In the genomic region with DNA sequence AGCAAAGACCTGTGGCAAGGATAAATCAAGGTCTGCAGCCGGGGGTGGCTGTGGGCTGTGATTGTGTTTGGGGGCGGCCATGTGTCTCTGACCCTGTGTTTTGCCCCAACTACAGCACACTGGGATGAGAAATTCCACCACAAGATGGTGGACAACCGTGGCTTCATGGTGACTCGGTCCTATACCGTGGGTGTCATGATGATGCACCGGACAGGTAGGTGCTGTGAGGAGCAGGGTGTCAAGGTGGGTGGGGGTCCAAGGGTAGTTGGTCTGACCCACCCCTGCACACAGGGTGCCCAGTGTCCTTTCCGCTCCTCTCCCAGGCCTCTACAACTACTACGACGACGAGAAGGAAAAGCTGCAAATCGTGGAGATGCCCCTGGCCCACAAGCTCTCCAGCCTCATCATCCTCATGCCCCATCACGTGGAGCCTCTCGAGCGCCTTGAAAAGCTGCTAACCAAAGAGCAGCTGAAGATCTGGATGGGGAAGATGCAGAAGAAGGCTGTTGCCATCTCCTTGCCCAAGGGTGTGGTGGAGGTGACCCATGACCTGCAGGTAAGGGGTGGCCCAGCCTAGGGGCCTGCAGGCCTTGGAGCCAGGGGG, we compare ENCODE assay signal across 27 cellular contexts.
"Had no signal": no experiment of that assay in that cellular context is flagged by ENCODE, and none has a peak within 500 bp of the region (broad histone marks: within the 10 kb centered on the region; RNA-seq: fewer than 3 reads in every experiment).

No MANE protein-coding gene starts in this region.

- H3K27me3 ChIP-seq: body of pancreas, cardiac muscle cell, upper lobe of left lung had no signal

- H3K27ac Mint-ChIP-seq: activated CD4-positive, alpha-beta T cell treated with anti-CD3 and anti-CD28 coated beads, Interleukin-2, amount 10 ng/mL, durations not matched to agents 24 days and 14 days; activated CD8-positive, alpha-beta T cell treated with anti-CD3 and anti-CD28 coated beads, Interleukin-2, amount 10 ng/mL, durations not matched to agents 7 days and 5 days; activated naive CD8-positive, alpha-beta T cell treated with anti-CD3 and anti-CD28 coated beads, Interleukin-2, amount 10 ng/mL, durations not matched to agents 7 days and 5 days; dendritic cell treated with granulocyte-macrophage colony-stimulating factor and Interleukin-4, amounts not matched to agents 40 ng/mL and 50 ng/mL, for 4 days; memory B cell; nephron progenitor cell had no signal

- H3K9me3 Mint-ChIP-seq: activated CD4-positive, alpha-beta T cell treated with anti-CD3 and anti-CD28 coated beads, Interleukin-2, amount 10 ng/mL, durations not matched to agents 24 days and 14 days; activated naive CD8-positive, alpha-beta T cell treated with anti-CD3 and anti-CD28 coated beads, Interleukin-2, amount 10 ng/mL, durations not matched to agents 7 days and 5 days; dendritic cell treated with granulocyte-macrophage colony-stimulating factor and Interleukin-4, amounts not matched to agents 40 ng/mL and 50 ng/mL, for 4 days; memory B cell; nephron progenitor cell had no signal

- H3K4me3 Mint-ChIP-seq: activated CD4-positive, alpha-beta T cell treated with anti-CD3 and anti-CD28 coated beads, Interleukin-2, amount 10 ng/mL, durations not matched to agents 24 days and 14 days; activated CD8-positive, alpha-beta T cell treated with anti-CD3 and anti-CD28 coated beads, Interleukin-2, amount 10 ng/mL, durations not matched to agents 7 days and 5 days; activated naive CD8-positive, alpha-beta T cell treated with anti-CD3 and anti-CD28 coated beads, Interleukin-2, amount 10 ng/mL, durations not matched to agents 7 days and 5 days; dendritic cell treated with granulocyte-macrophage colony-stimulating factor and Interleukin-4, amounts not matched to agents 40 ng/mL and 50 ng/mL, for 4 days; memory B cell; nephron progenitor cell had no signal

- H3K9me3 ChIP-seq: body of pancreas, mucosa of descending colon, thoracic aorta, upper lobe of left lung had no signal

- ATAC-seq: activated CD8-positive, alpha-beta T cell treated with anti-CD3 and anti-CD28 coated beads, Interleukin-2, amount 10 ng/mL, durations not matched to agents 7 days and 5 days; body of pancreas; left colon; mucosa of descending colon; sciatic nerve had no signal

- FAIRE-seq: endometrium, keratinocyte, small intestine had no signal

- H3K4me3 ChIP-seq: body of pancreas, cardiac muscle cell, mucosa of descending colon, thoracic aorta, upper lobe of left lung had no signal

- DNase-seq: activated CD4-positive, alpha-beta T cell treated with anti-CD3 and anti-CD28 coated beads, Interleukin-2, amount 10 ng/mL, durations not matched to agents 24 days and 14 days; activated CD8-positive, alpha-beta T cell treated with anti-CD3 and anti-CD28 coated beads, Interleukin-2, amount 10 ng/mL, durations not matched to agents 7 days and 5 days; activated gamma-delta T cell treated with Interleukin-2 at 50 U/mL for 16 hours; activated naive CD8-positive, alpha-beta T cell treated with anti-CD3 and anti-CD28 coated beads, Interleukin-2, amount 10 ng/mL, durations not matched to agents 7 days and 5 days; activated T-cell treated with anti-CD3 and anti-CD28 coated beads, Interleukin-2, amount 50 U/mL, for 1 hour; amygdala; body of pancreas; effector CD4-positive, alpha-beta T cell; erythroblast; foreskin fibroblast; left colon; mucosa of descending colon; nephron progenitor cell; occipital lobe; small intestine; stimulated activated CD4-positive, alpha-beta T cell treated with anti-CD3 and anti-CD28 coated beads, Interleukin-15, amount 100 ng/mL, for 24 hours; stimulated activated CD4-positive, alpha-beta T cell treated with anti-CD3 and anti-CD28 coated beads, Interleukin-2, amount 100 ng/mL, for 48 hours; stimulated activated CD8-positive, alpha-beta memory T cell treated with anti-CD3 and anti-CD28 coated beads, Interleukin-4, amount 100 ng/mL, for 48 hours; stimulated activated naive CD4-positive, alpha-beta T cell; upper lobe of left lung had no signal

- H3K27ac ChIP-seq: body of pancreas had no signal

- H3K27me3 Mint-ChIP-seq: activated CD4-positive, alpha-beta T cell treated with anti-CD3 and anti-CD28 coated beads, Interleukin-2, amount 10 ng/mL, durations not matched to agents 24 days and 14 days; activated naive CD8-positive, alpha-beta T cell treated with anti-CD3 and anti-CD28 coated beads, Interleukin-2, amount 10 ng/mL, durations not matched to agents 7 days and 5 days; dendritic cell treated with granulocyte-macrophage colony-stimulating factor and Interleukin-4, amounts not matched to agents 40 ng/mL and 50 ng/mL, for 4 days; memory B cell had no signal
